In genomic region chr2:77007668-77008067, GRCh38 we compare ENCODE assay signal across 14 cellular contexts.
DNase-seq lines count a peak whose midpoint lies in the region; ATAC-seq and TF ChIP-seq lines count a peak whose summit lies in the region.
"Had no signal": no experiment of that assay in that cellular context is flagged by ENCODE, and none has a peak within 500 bp of the region (broad histone marks: within the 10 kb centered on the region; RNA-seq: fewer than 3 reads in every experiment).

No MANE protein-coding gene starts in this region.

- POLR2A ChIA-PET in HCT116 (lab: Charles Lee): no interaction called here

- no peaks in the 10 kb centered on the region for H3K4me1 ChIP-seq in HCT116 (ENCODE audit: control insufficient read depth in 1 of 2, insufficient read depth in 2 of 2, low read length in 2 of 2)
- H3K4me1 ChIP-seq: HAP-1, SJSA1 had no signal

- CTCF ChIA-PET in HCT116 (lab: Charles Lee): no interaction called here

- no peaks in the 10 kb centered on the region for H3K9me2 ChIP-seq in HCT116 (ENCODE audit: insufficient read depth)

- BruUV-seq in HCT116 (replicated peaks; lab: Mats Ljungman, UMichigan): no TSS peak

- DNase-seq in HCT116 (ENCODE audit: low read depth, low spot score) (no peak), NCI-H146 (lab: John Stamatoyannopoulos, UW) (peak; percentile 89), NCI-H345 treated with DMSO at 0.1 percent for 48 hours (lab: John Stamatoyannopoulos, UW; ENCODE audit: unreplicated experiment) (peak; percentile 96), astrocyte of the spinal cord (ENCODE audit: low read depth, low spot score) (peak; percentile 60), AG08395 (ENCODE audit: low spot score) (no peak), cardiac septum (ENCODE audit: low spot score) (no peak)
- DNase-seq: NCI-H2029 treated with DMSO at 0.1 percent for 48 hours; NK-92 treated with Interleukin-12 subunit alpha and Interleukin-12 subunit beta, amount 100 ng/mL, for 24 hours had no signal

- no peak overlapping the region for H2AFZ ChIP-seq in HCT116 (ENCODE audit: low read depth, low read length, poor library complexity, severe bottlenecking)

- no peak overlapping the region for H3K27ac ChIP-seq in HCT116 (ENCODE audit: low read depth, low read length)
- H3K27ac ChIP-seq: C4-2B, RWPE1, SJSA1 had no signal

- RAD21 ChIA-PET in HCT116 (lab: Charles Lee; ENCODE audit: low non-redundant PET in 1 of 2, low total read pairs in 2 of 2, uncharacterized antibody in 2 of 2, unreplicated experiment in 2 of 2): no interaction called here

- H3K4me2 ChIP-seq in HCT116 (ENCODE audit: low read length): no peak overlapping the region

- TF ChIP-seq CTCF in HCT116 (IDR thresholded peaks at IDR 0.05 in 2 of 3, conservative IDR thresholded peaks at IDR 0.05 in 1 of 3; ENCODE audit: borderline replicate concordance in 1 of 3, insufficient read depth in 1 of 3, low read depth in 2 of 3, low read length in 2 of 3) (no peak), astrocyte of the spinal cord (IDR thresholded peaks at IDR 0.05; ENCODE audit: low read depth, low read length) (no peak)

- H3K27me3 ChIP-seq in HCT116 (ENCODE audit: insufficient read depth, low read length): no peaks in the 10 kb centered on the region
- H3K27me3 ChIP-seq: SJSA1 had no signal

- ATAC-seq in HCT116 (no peak), HG03025 (IDR thresholded peaks at IDR 0.05; ENCODE audit: low FRiP score, unreplicated experiment) (no peak), GM18868 (IDR thresholded peaks at IDR 0.05; ENCODE audit: unreplicated experiment) (no peak)

- H3K36me3 ChIP-seq in HCT116 (ENCODE audit: control insufficient read depth in 1 of 2, insufficient read depth in 2 of 2, low read length in 2 of 2): no peaks in the 10 kb centered on the region
- H3K36me3 ChIP-seq: HAP-1, SJSA1 had no signal

- TF ChIP-seq RAD21 in HCT116 (IDR thresholded peaks at IDR 0.05; ENCODE audit: low read depth): no peak

- in situ Hi-C loops in astrocyte of the spinal cord (cut with HindIII; ENCODE audit: low sequenced_read_pairs): no loop called here

- H3K9me3 ChIP-seq in HCT116 (ENCODE audit: control insufficient read depth in 1 of 2, insufficient read depth in 1 of 2, low read depth in 1 of 2, low read length in 2 of 2): peaks cover 0 to 12% of the 10 kb centered on the region in 2 experiments; a peak in 1 of 4 replicates
- H3K9me3 ChIP-seq: HAP-1, SJSA1 had no signal

- H3K79me2 ChIP-seq in HCT116 (ENCODE audit: insufficient read depth, low read length): no peaks in the 10 kb centered on the region

- no peak overlapping the region for H3K4me3 ChIP-seq in HCT116 (replicated peaks in 1 of 2; ENCODE audit: low read depth in 1 of 2, low read length in 2 of 2)
- H3K4me3 ChIP-seq in astrocyte of the spinal cord (ENCODE audit: low read depth, low read length): no peak overlapping the region
- H3K4me3 ChIP-seq: HAP-1, SJSA1 had no signal

- no peak overlapping the region for H3K9ac ChIP-seq in HCT116 (ENCODE audit: low read length)

- no peak for TF ChIP-seq POLR2A in HCT116 (IDR thresholded peaks at IDR 0.05; ENCODE audit: borderline replicate concordance, extremely low read depth, insufficient read depth, insufficient read length)

- H4K20me1 ChIP-seq in HCT116 (ENCODE audit: insufficient read depth): no peaks in the 10 kb centered on the region

- intact Hi-C loops in HCT116 (cut with micrococcal nuclease) (no loop called here), cardiac septum (cut with DNase I) (no loop called here)

TF ChIP-seq in HCT116, 20 proteins besides CTCF, POLR2A, EP300 and RAD21:
- TF ChIP-seq TCF7L2 (IDR thresholded peaks at IDR 0.05; ENCODE audit: borderline replicate concordance, extremely low read depth, insufficient read depth, insufficient read length) (peak; percentile 64), JUND (IDR thresholded peaks at IDR 0.05) (no peak)

Comparison
In these comparisons a context has a peak if more than half of its experiments do, and no peak if none do; other contexts are left out.
1. DNase-seq: peak in NCI-H146 (single experiment), NCI-H345 treated with DMSO at 0.1 percent for 48 hours (single experiment) and astrocyte of the spinal cord (single experiment); none in HCT116 (single experiment), AG08395 (single experiment) and cardiac septum (single experiment).